In genomic region chr18:48934708-48935432, GRCh38 we compare ENCODE assay signal across 8 cellular contexts. TPM values are rescaled to one million over a fixed set of nuclear protein-coding genes. Genes with fewer than 3 reads are reported as not detected.
DNase-seq lines count a peak whose midpoint lies in the region; ATAC-seq and TF ChIP-seq lines count a peak whose summit lies in the region.

No MANE protein-coding gene starts in this region.

- peaks cover 92% of the 10 kb centered on the region for H3K4me1 ChIP-seq in adipocyte (ENCODE audit: control insufficient read depth, insufficient read depth, low read length)
- peaks cover 95% of the 10 kb centered on the region for H3K4me1 ChIP-seq in lower lobe of right lung
- H3K4me1 ChIP-seq in aorta (ENCODE audit: control insufficient read depth in 1 of 2, insufficient read depth in 2 of 2, low read length in 2 of 2): peaks cover 3 to 7% of the 10 kb centered on the region in 2 donors

- intact Hi-C loops in CD4-positive, alpha-beta T cell (cut with DNase I, micrococcal nuclease): no loop called here
- intact Hi-C loops in lower lobe of right lung (cut with DNase I): no loop called here
- intact Hi-C loops in aorta (cut with DNase I): loop anchor here in 1 of 2 donors (5.0 kb wide), 2 partner anchors 33 to 108 kb away; no protein-coding TSS in a partner anchor

- no peak for TF ChIP-seq CTCF in CD4-positive, alpha-beta T cell (IDR thresholded peaks at IDR 0.05)
- no peak for TF ChIP-seq CTCF in lower lobe of right lung (IDR thresholded peaks at IDR 0.05)

- H3K9me3 Mint-ChIP-seq in CD4-positive, alpha-beta T cell: no peaks in the 10 kb centered on the region

- DNase-seq in CD4-positive, alpha-beta T cell: no peak
- DNase-seq in Jurkat, Clone E6-1 (ENCODE audit: low read depth, low spot score): peak; percentile 38
- no peak for DNase-seq in adipocyte (ENCODE audit: low read depth)
- DNase-seq in lower lobe of right lung: no peak
- peak; percentile 84 to 87 for DNase-seq in aorta
- DNase-seq in NCI-H146 treated with DMSO at 0.1 percent for 48 hours (lab: John Stamatoyannopoulos, UW; ENCODE audit: unreplicated experiment): no peak
- no peak for DNase-seq in AG08396 (ENCODE audit: low spot score)

- ATAC-seq in CD4-positive, alpha-beta T cell (ENCODE audit: poor library complexity): no peak
- ATAC-seq in GM19397 (IDR thresholded peaks at IDR 0.05; ENCODE audit: unreplicated experiment): peak; percentile 40
- ATAC-seq in lower lobe of right lung: peak; percentile 13 to 22
- ATAC-seq in aorta (ENCODE audit: low FRiP score): peak; percentile 27

- CTCF ChIA-PET in CD4-positive, alpha-beta T cell (lab: Charles Lee): no interaction called here

- H3K36me3 Mint-ChIP-seq in CD4-positive, alpha-beta T cell (ENCODE audit: low read depth): peaks cover 15% of the 10 kb centered on the region

- H3K27me3 Mint-ChIP-seq in CD4-positive, alpha-beta T cell: no peaks in the 10 kb centered on the region

- POLR2A ChIA-PET in CD4-positive, alpha-beta T cell (lab: Charles Lee): interaction anchor here (3.0 kb wide), 1 partner anchor 13 kb away, joined by 12 read pairs; no protein-coding TSS in a partner anchor

- H3K9ac ChIP-seq in adipocyte (ENCODE audit: low read length): peak overlapping the region; percentile 76

- H3K36me3 ChIP-seq in adipocyte (ENCODE audit: control insufficient read depth, insufficient read depth, low read length, severe bottlenecking) (peaks cover 5% of the 10 kb centered on the region), lower lobe of right lung (peaks cover 22% of the 10 kb centered on the region), aorta (ENCODE audit: control insufficient read depth in 1 of 2, insufficient read depth in 2 of 2, low read length in 1 of 2) (no peaks in the 10 kb centered on the region)

- WGBS in aorta, 2 donors: 5 to 8% methylated on average over 14 of the region's 14 CpGs

- peak overlapping the region; percentile 29 for H3K27ac Mint-ChIP-seq in CD4-positive, alpha-beta T cell

- H3K4me1 Mint-ChIP-seq in CD4-positive, alpha-beta T cell (ENCODE audit: low read depth): peaks cover 92% of the 10 kb centered on the region

- H3K4me3 ChIP-seq in Jurkat, Clone E6-1 (ENCODE audit: low read length): no peak overlapping the region
- H3K4me3 ChIP-seq in adipocyte (ENCODE audit: low read length) (peak overlapping the region; percentile 52), lower lobe of right lung (peak overlapping the region; percentile 41), aorta (ENCODE audit: low read length in 2 of 2) (no peak overlapping the region)

- H3K4me3 Mint-ChIP-seq in CD4-positive, alpha-beta T cell: peak overlapping the region; percentile 46

- no peaks in the 10 kb centered on the region for H3K9me3 ChIP-seq in CD4-positive, alpha-beta T cell (ENCODE audit: control insufficient read depth, low read length)
- H3K9me3 ChIP-seq in adipocyte (ENCODE audit: control insufficient read depth, low read length) (no peaks in the 10 kb centered on the region), lower lobe of right lung (no peaks in the 10 kb centered on the region), aorta (ENCODE audit: control insufficient read depth, low read length) (no peaks in the 10 kb centered on the region)

- no peak overlapping the region for H3K27ac ChIP-seq in CD4-positive, alpha-beta T cell (ENCODE audit: low read depth, low read length)
- H3K27ac ChIP-seq in lower lobe of right lung (peak overlapping the region; percentile 78), aorta (ENCODE audit: low read depth in 1 of 2, low read length in 2 of 2) (peak overlapping the region; percentile 70 to 87)

- H3K27me3 ChIP-seq in CD4-positive, alpha-beta T cell (ENCODE audit: control insufficient read depth, insufficient read depth, low read length): no peaks in the 10 kb centered on the region
- H3K27me3 ChIP-seq in adipocyte (replicated peaks; ENCODE audit: control insufficient read depth, insufficient read depth, low read length): no peaks in the 10 kb centered on the region
- no peaks in the 10 kb centered on the region for H3K27me3 ChIP-seq in lower lobe of right lung (ENCODE audit: low read depth)
- H3K27me3 ChIP-seq in aorta (ENCODE audit: control insufficient read depth in 1 of 2, insufficient read depth in 2 of 2, low read length in 1 of 2): no peaks in the 10 kb centered on the region

RNA-seq across cellular contexts. Expression of gene SMAD7, which starts 15.9 kb away (rescaled TPM):
- 100 to 1,000 TPM; 244 to 254 TPM for total RNA-seq in CD4-positive, alpha-beta T cell
- polyA plus RNA-seq in Jurkat, Clone E6-1 (2012; ENCODE audit: insufficient read depth, insufficient read length): not detected
- total RNA-seq in lower lobe of right lung (63.4 TPM), aorta (10 to 100 TPM; 55.4 to 98.8 TPM)
- 10 to 100 TPM; 27.3 to 32.9 TPM for polyA plus RNA-seq in aorta

Comparison
In these comparisons a context has a peak if more than half of its experiments do, and no peak if none do; other contexts are left out.
1. DNase-seq: peak in Jurkat, Clone E6-1 (single experiment) and aorta (2 of 2); none in CD4-positive, alpha-beta T cell (0 of 10), adipocyte (single experiment), lower lobe of right lung (single experiment), NCI-H146 treated with DMSO at 0.1 percent for 48 hours (single experiment) and AG08396 (single experiment).
2. H3K4me3 ChIP-seq: peak in adipocyte (single experiment) and lower lobe of right lung (single experiment); none in Jurkat, Clone E6-1 (single experiment) and aorta (0 of 2).